Comparison of ENCODE assay signal across 1 cellular context in the genomic region with DNA sequence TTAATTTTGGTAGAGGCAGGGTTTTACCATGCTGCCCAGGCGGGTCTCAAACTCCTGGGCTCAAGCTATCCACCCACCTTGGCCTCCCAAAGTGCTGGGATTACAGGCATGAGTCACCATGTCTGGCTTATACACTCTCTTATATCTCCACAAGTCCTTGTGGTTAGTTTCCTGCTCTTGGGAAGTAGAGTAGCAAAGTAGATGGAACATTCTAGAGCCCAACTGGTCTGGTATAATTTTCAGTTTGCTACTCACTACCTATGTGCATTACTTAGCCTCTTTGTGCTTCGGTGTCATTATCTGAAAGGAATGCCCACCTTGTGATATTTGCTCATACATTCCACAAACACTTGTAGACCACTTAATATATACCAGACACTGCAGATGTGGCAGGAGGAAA.
TF ChIP-seq lines count a peak whose summit lies in the region.

No MANE protein-coding gene starts in this region.

TF ChIP-seq in WTC11, 78 proteins besides CTCF, POLR2A, EP300 and RAD21 (continued from another document):
- TF ChIP-seq GRHL2 (CRISPR knock-in tag; IDR thresholded peaks at IDR 0.05; ENCODE audit: insufficient replicate concordance, severe bottlenecking) = no peak
